Comparison of ENCODE assay signal across 1 cellular context in genomic region chr1:38059632-38060286, GRCh38.
TF ChIP-seq lines count a peak whose summit lies in the region.

No MANE protein-coding gene starts in this region.

TF ChIP-seq in HepG2, 621 proteins besides CTCF, POLR2A, EP300 and RAD21:
- TF ChIP-seq MAFK (conservative IDR thresholded peaks at IDR 0.05 in 1 of 2, IDR thresholded peaks at IDR 0.05 in 1 of 2; ENCODE audit: low read length in 2 of 2) = peak; percentile 89 to 94
- no peak for TF ChIP-seq THAP9 (CRISPR knock-in tag; IDR thresholded peaks at IDR 0.05; ENCODE audit: borderline replicate concordance)
- peak; percentile 90 for TF ChIP-seq MAFF (IDR thresholded peaks at IDR 0.05; ENCODE audit: low read depth, low read length)
